ENCODE assay signal across 8 cellular contexts in genomic region chr4:3074846-3075651, GRCh38. TPM values are rescaled to one million over a fixed set of nuclear protein-coding genes. Genes with fewer than 3 reads are reported as not detected.
A peak's percentile ranks its signal among the peaks of the same experiment; 100 is the strongest.
DNase-seq lines count a peak whose midpoint lies in the region; ATAC-seq and TF ChIP-seq lines count a peak whose summit lies in the region.

No MANE protein-coding gene starts in this region.

- peak overlapping the region; percentile 92 for H3K4me3 Mint-ChIP-seq in activated naive CD8-positive, alpha-beta T cell treated with anti-CD3 and anti-CD28 coated beads, Interleukin-2, amount 10 ng/mL, durations not matched to agents 7 days and 5 days
- peak overlapping the region; percentile 93 for H3K4me3 Mint-ChIP-seq in progenitor cell of endocrine pancreas (ENCODE audit: low read depth)

- H3K9me3 Mint-ChIP-seq in activated naive CD8-positive, alpha-beta T cell treated with anti-CD3 and anti-CD28 coated beads, Interleukin-2, amount 10 ng/mL, durations not matched to agents 7 days and 5 days: no peaks in the 10 kb centered on the region
- H3K9me3 Mint-ChIP-seq in progenitor cell of endocrine pancreas (ENCODE audit: low read depth): no peaks in the 10 kb centered on the region

- H3K27me3 Mint-ChIP-seq in activated naive CD8-positive, alpha-beta T cell treated with anti-CD3 and anti-CD28 coated beads, Interleukin-2, amount 10 ng/mL, durations not matched to agents 7 days and 5 days: no peaks in the 10 kb centered on the region
- peaks cover under 1% of the 10 kb centered on the region for H3K27me3 Mint-ChIP-seq in progenitor cell of endocrine pancreas

- peaks cover 50% of the 10 kb centered on the region for H3K79me2 ChIP-seq in ACC112 (ENCODE audit: control insufficient read depth, insufficient read depth, low read length, unreplicated experiment)

- H3K4me3 ChIP-seq in ACC112 (ENCODE audit: low read depth, low read length) (peak overlapping the region; percentile 92), heart left ventricle (peak overlapping the region; percentile 65 to 97 (median 84))

- H3K36me3 Mint-ChIP-seq in activated naive CD8-positive, alpha-beta T cell treated with anti-CD3 and anti-CD28 coated beads, Interleukin-2, amount 10 ng/mL, durations not matched to agents 7 days and 5 days: peaks cover 4% of the 10 kb centered on the region
- peaks cover 2% of the 10 kb centered on the region for H3K36me3 Mint-ChIP-seq in progenitor cell of endocrine pancreas (ENCODE audit: insufficient read depth)

- peak overlapping the region; percentile 79 for H2AFZ ChIP-seq in ACC112 (ENCODE audit: low read length, unreplicated experiment)

- TF ChIP-seq POLR2A in heart left ventricle (IDR thresholded peaks at IDR 0.05): no peak

- H3K4me1 Mint-ChIP-seq in activated naive CD8-positive, alpha-beta T cell treated with anti-CD3 and anti-CD28 coated beads, Interleukin-2, amount 10 ng/mL, durations not matched to agents 7 days and 5 days: peaks cover 23% of the 10 kb centered on the region
- H3K4me1 Mint-ChIP-seq in progenitor cell of endocrine pancreas (ENCODE audit: low read depth): peaks cover 18% of the 10 kb centered on the region

- peak overlapping the region; percentile 83 for H3K27ac ChIP-seq in ACC112 (ENCODE audit: low read depth, low read length)
- peak overlapping the region in 11 of 12 donors; percentile 66 to 91 (median 86) for H3K27ac ChIP-seq in heart left ventricle

- no peaks in the 10 kb centered on the region for H3K9me3 ChIP-seq in heart left ventricle

- H3K36me3 ChIP-seq in ACC112 (ENCODE audit: insufficient read depth, low read length) (no peaks in the 10 kb centered on the region), heart left ventricle (no peaks in the 10 kb centered on the region)

- peak; percentile 12 for ATAC-seq in GM18873 (IDR thresholded peaks at IDR 0.05; ENCODE audit: low FRiP score, unreplicated experiment)
- peak; percentile 2 for ATAC-seq in activated naive CD8-positive, alpha-beta T cell treated with anti-CD3 and anti-CD28 coated beads, Interleukin-2, amount 10 ng/mL, durations not matched to agents 7 days and 5 days (ENCODE audit: low read depth)
- ATAC-seq in heart left ventricle: no peak

- peak overlapping the region; percentile 87 for H3K27ac Mint-ChIP-seq in activated naive CD8-positive, alpha-beta T cell treated with anti-CD3 and anti-CD28 coated beads, Interleukin-2, amount 10 ng/mL, durations not matched to agents 7 days and 5 days
- H3K27ac Mint-ChIP-seq in progenitor cell of endocrine pancreas: peak overlapping the region; percentile 99

- intact Hi-C loops in heart left ventricle (cut with DNase I): no loop called here

- 0 to 1% (median 0%) methylated on average over 22 to 60 of the region's 60 CpGs for WGBS in heart left ventricle, 4 donors

- TF ChIP-seq CTCF in heart left ventricle (IDR thresholded peaks at IDR 0.05) (no peak), progenitor cell of endocrine pancreas (IDR thresholded peaks at IDR 0.05; ENCODE audit: unreplicated experiment) (no peak)

- DNase-seq in LHCN-M2 (ENCODE audit: low read depth) (peak; percentile 53), SK-N-DZ (ENCODE audit: low spot score) (peak; percentile 66), heart left ventricle (peak; percentile 58 to 74 (median 67)), progenitor cell of endocrine pancreas (ENCODE audit: low spot score, unreplicated experiment) (peak; percentile 53), NCI-H2107 (lab: John Stamatoyannopoulos, UW) (no peak)
- DNase-seq in activated naive CD8-positive, alpha-beta T cell treated with anti-CD3 and anti-CD28 coated beads, Interleukin-2, amount 10 ng/mL, durations not matched to agents 7 days and 5 days: no peak

- POLR2A ChIA-PET in activated naive CD8-positive, alpha-beta T cell treated with anti-CD3 and anti-CD28 coated beads, Interleukin-2, amount 10 ng/mL, durations not matched to agents 7 days and 5 days (lab: Charles Lee): interaction anchor here (0.7 kb wide), 1 partner anchor 112 kb away, joined by 3 read pairs; no protein-coding TSS in a partner anchor

- no peaks in the 10 kb centered on the region for H3K27me3 ChIP-seq in ACC112 (ENCODE audit: insufficient read depth, low read length)
- no peaks in the 10 kb centered on the region for H3K27me3 ChIP-seq in heart left ventricle

- H3K4me1 ChIP-seq in ACC112 (ENCODE audit: control insufficient read depth, insufficient read depth, low read length, unreplicated experiment) (no peaks in the 10 kb centered on the region), heart left ventricle (peaks cover 0 to 49% (median 24%) of the 10 kb centered on the region in 12 donors)

RNA-seq across cellular contexts. Expression of gene HTT, which starts 0.6 kb away (rescaled TPM):
- 12.8 and 19.4 TPM in 2 replicates for total RNA-seq in LHCN-M2 (2014; rRNA removed)
- polyA plus RNA-seq in LHCN-M2 (2012): 16.9 TPM
- polyA plus RNA-seq in SK-N-DZ (2014; cell fraction: cytosol; rRNA removed): 6.9 and 11.7 TPM in 2 replicates
- 10.7 and 22.7 TPM in 2 replicates for polyA plus RNA-seq in SK-N-DZ (2014; cell fraction: nucleus; rRNA removed)
- total RNA-seq in activated naive CD8-positive, alpha-beta T cell treated with anti-CD3 and anti-CD28 coated beads, Interleukin-2, amount 10 ng/mL, durations not matched to agents 7 days and 5 days: 10 to 100 TPM; 64.8 to 65.8 TPM
- total RNA-seq in heart left ventricle: 100 to 1,000 TPM in 1 of 9 donors, 10 to 100 TPM in 8; 16.1 to 122 (median 33.9) TPM
- 10 to 100 TPM; 13.9 to 16.5 TPM for polyA plus RNA-seq in heart left ventricle
- total RNA-seq in progenitor cell of endocrine pancreas: 82.8 and 89.4 TPM in 2 replicates

RNA-seq across cellular contexts. Expression of gene HTT-AS, which starts 0.7 kb away (rescaled TPM):
- not detected in 2 replicates for total RNA-seq in LHCN-M2 (2014; rRNA removed)
- polyA plus RNA-seq in LHCN-M2 (2012): not detected
- polyA plus RNA-seq in SK-N-DZ (2014; cell fraction: cytosol; rRNA removed): not detected in 2 replicates
- not detected in 2 replicates for polyA plus RNA-seq in SK-N-DZ (2014; cell fraction: nucleus; rRNA removed)
- not detected for total RNA-seq in activated naive CD8-positive, alpha-beta T cell treated with anti-CD3 and anti-CD28 coated beads, Interleukin-2, amount 10 ng/mL, durations not matched to agents 7 days and 5 days
- not detected for total RNA-seq in heart left ventricle
- polyA plus RNA-seq in heart left ventricle: not detected
- total RNA-seq in progenitor cell of endocrine pancreas: not detected in 2 replicates

Comparison
In these comparisons a context has a peak if more than half of its experiments do, and no peak if none do; other contexts are left out.
1. ATAC-seq: peak in GM18873 (single experiment) and activated naive CD8-positive, alpha-beta T cell treated with anti-CD3 and anti-CD28 coated beads, Interleukin-2, amount 10 ng/mL, durations not matched to agents 7 days and 5 days (single experiment); none in heart left ventricle (0 of 4).
2. DNase-seq: peak in LHCN-M2 (single experiment), SK-N-DZ (single experiment), heart left ventricle (5 of 5) and progenitor cell of endocrine pancreas (single experiment); none in activated naive CD8-positive, alpha-beta T cell treated with anti-CD3 and anti-CD28 coated beads, Interleukin-2, amount 10 ng/mL, durations not matched to agents 7 days and 5 days (single experiment) and NCI-H2107 (single experiment).